ENCODE assay signal across 9 cellular contexts in the genomic region with DNA sequence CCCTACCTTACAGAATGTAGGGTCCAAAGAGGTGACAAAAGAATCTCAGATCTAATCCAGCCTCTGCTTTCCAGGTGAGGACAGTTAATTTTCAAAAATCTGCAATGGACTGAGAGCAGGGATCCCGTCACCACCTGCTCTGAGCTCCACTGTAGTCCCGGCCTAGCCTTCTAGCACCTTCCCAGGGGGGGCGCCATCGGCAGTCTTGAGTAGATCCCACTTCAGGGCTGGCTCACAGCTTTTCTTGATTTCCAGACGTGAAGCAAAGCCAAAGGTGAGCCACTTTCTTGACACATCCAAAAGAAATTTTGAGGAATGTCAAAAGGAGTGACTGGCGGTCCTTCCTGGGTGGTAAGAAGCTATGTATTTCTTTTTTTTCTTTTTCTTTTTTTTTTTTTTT.
A peak's percentile ranks its signal among the peaks of the same experiment; 100 is the strongest.
DNase-seq lines count a peak whose midpoint lies in the region; FAIRE-seq and TF ChIP-seq lines count a peak whose summit lies in the region.
"Had no signal": no experiment of that assay in that cellular context is flagged by ENCODE, and none has a peak within 500 bp of the region (broad histone marks: within the 10 kb centered on the region; RNA-seq: fewer than 3 reads in every experiment).

No MANE protein-coding gene starts in this region.

- no peak overlapping the region for H2AFZ ChIP-seq in astrocyte (ENCODE audit: low read depth, low read length)

- H3K27me3 Mint-ChIP-seq in astrocyte (ENCODE audit: low read depth, unreplicated experiment) (peaks cover 9% of the 10 kb centered on the region), progenitor cell of endocrine pancreas (peaks cover 5% of the 10 kb centered on the region)
- H3K27me3 Mint-ChIP-seq: central memory CD8-positive, alpha-beta T cell had no signal

- H3K4me3 Mint-ChIP-seq in astrocyte (ENCODE audit: unreplicated experiment) = no peak overlapping the region
- H3K4me3 Mint-ChIP-seq in progenitor cell of endocrine pancreas (ENCODE audit: low read depth) = no peak overlapping the region
- H3K4me3 Mint-ChIP-seq: central memory CD8-positive, alpha-beta T cell had no signal

- peak; percentile 57 for DNase-seq in Daoy (ENCODE audit: low read depth)
- peak; percentile 12 for DNase-seq in LHCN-M2 (ENCODE audit: low read depth)
- DNase-seq in astrocyte (ENCODE audit: low read depth) = no peak
- DNase-seq in progenitor cell of endocrine pancreas (ENCODE audit: low spot score, unreplicated experiment) = no peak
- no peak for DNase-seq in DMS114 treated with DMSO at 0.1 percent for 48 hours (lab: John Stamatoyannopoulos, UW; ENCODE audit: unreplicated experiment)
- DNase-seq in SW480 (ENCODE audit: low spot score) = no peak
- DNase-seq in HPDE6-E6E7 (ENCODE audit: extremely low spot score) = no peak
- no peak for DNase-seq in NCI-H1694 (lab: John Stamatoyannopoulos, UW)

- H3K36me3 Mint-ChIP-seq in astrocyte (ENCODE audit: low read depth, unreplicated experiment) (no peaks in the 10 kb centered on the region), progenitor cell of endocrine pancreas (ENCODE audit: insufficient read depth) (no peaks in the 10 kb centered on the region)

- H3K9ac ChIP-seq in astrocyte (ENCODE audit: low read length) = no peak overlapping the region

- peaks cover 2% of the 10 kb centered on the region for H3K9me3 Mint-ChIP-seq in astrocyte (ENCODE audit: unreplicated experiment)
- no peaks in the 10 kb centered on the region for H3K9me3 Mint-ChIP-seq in progenitor cell of endocrine pancreas (ENCODE audit: low read depth)
- H3K9me3 Mint-ChIP-seq: central memory CD8-positive, alpha-beta T cell had no signal

- no peak for FAIRE-seq in astrocyte (lab: Jason Lieb, UNC)

- H3K27ac ChIP-seq in astrocyte (ENCODE audit: low read depth, low read length) = no peak overlapping the region

- TF ChIP-seq CTCF in astrocyte (IDR thresholded peaks at IDR 0.05; ENCODE audit: insufficient read depth, low read depth, low read length) = peak; percentile 36
- peak; percentile 35 for TF ChIP-seq CTCF in progenitor cell of endocrine pancreas (IDR thresholded peaks at IDR 0.05; ENCODE audit: unreplicated experiment)

- H4K20me1 ChIP-seq in astrocyte (ENCODE audit: insufficient read depth, low read length) = no peaks in the 10 kb centered on the region

- peaks cover 3% of the 10 kb centered on the region for H3K27me3 ChIP-seq in astrocyte (ENCODE audit: insufficient read depth, low read length)

- H3K4me3 ChIP-seq in astrocyte (ENCODE audit: insufficient read depth, low read depth, low read length) = no peak overlapping the region

- no peak overlapping the region for H3K4me2 ChIP-seq in astrocyte (ENCODE audit: low read length)

- H3K79me2 ChIP-seq in astrocyte (ENCODE audit: insufficient read depth, low read length) = no peaks in the 10 kb centered on the region

- H3K27ac Mint-ChIP-seq in astrocyte (ENCODE audit: unreplicated experiment) (no peak overlapping the region), progenitor cell of endocrine pancreas (no peak overlapping the region)

- no peaks in the 10 kb centered on the region for H3K9me3 ChIP-seq in astrocyte (ENCODE audit: insufficient read depth, low read depth, low read length)

- H3K4me1 Mint-ChIP-seq in astrocyte (ENCODE audit: low read depth, unreplicated experiment) (peaks cover 6% of the 10 kb centered on the region), progenitor cell of endocrine pancreas (ENCODE audit: low read depth) (no peaks in the 10 kb centered on the region)
- H3K4me1 Mint-ChIP-seq: central memory CD8-positive, alpha-beta T cell had no signal

- no peaks in the 10 kb centered on the region for H3K4me1 ChIP-seq in astrocyte (ENCODE audit: insufficient read depth, low read length)

- H3K36me3 ChIP-seq in astrocyte (ENCODE audit: insufficient read depth, low read length) = no peaks in the 10 kb centered on the region

Comparison
In these comparisons a context has a peak if more than half of its experiments do, and no peak if none do; other contexts are left out.
1. DNase-seq: peak in Daoy (single experiment) and LHCN-M2 (single experiment); none in astrocyte (single experiment), progenitor cell of endocrine pancreas (single experiment), DMS114 treated with DMSO at 0.1 percent for 48 hours (single experiment), SW480 (single experiment), HPDE6-E6E7 (single experiment) and NCI-H1694 (single experiment).